In genomic region chr3:194265996-194266657, GRCh38 we compare ENCODE assay signal across 11 cellular contexts.
DNase-seq lines count a peak whose midpoint lies in the region; ATAC-seq and TF ChIP-seq lines count a peak whose summit lies in the region.
"Had no signal": no experiment of that assay in that cellular context is flagged by ENCODE, and none has a peak within 500 bp of the region (broad histone marks: within the 10 kb centered on the region; RNA-seq: fewer than 3 reads in every experiment).

No MANE protein-coding gene starts in this region.

- BruUV-seq in PC-3 (replicated peaks; lab: Mats Ljungman, UMichigan) (no TSS peak), PC-9 (replicated peaks; lab: Mats Ljungman, UMichigan) (no TSS peak)

- H3K36me3 ChIP-seq in BLaER1 treated with 17β-estradiol and CSF1 and Interleukin-3, amounts not matched to agents 10 nM and 100 nM, result no peaks in the 10 kb centered on the region
- H3K36me3 ChIP-seq in PC-3 (ENCODE audit: low read depth, low read length) (no peaks in the 10 kb centered on the region), osteoblast (ENCODE audit: insufficient read depth, low read length) (no peaks in the 10 kb centered on the region), PC-9 (ENCODE audit: low read depth) (no peaks in the 10 kb centered on the region)
- H3K36me3 ChIP-seq in effector memory CD4-positive, alpha-beta T cell (ENCODE audit: control insufficient read depth, insufficient read depth, low read length), result no peaks in the 10 kb centered on the region
- H3K36me3 ChIP-seq: WERI-Rb-1 had no signal

- H3K9ac ChIP-seq in BLaER1 treated with 17β-estradiol and CSF1 and Interleukin-3, amounts not matched to agents 10 nM and 100 nM, result no peak overlapping the region
- no peak overlapping the region for H3K9ac ChIP-seq in PC-3 (ENCODE audit: low read length)

- H3K79me2 ChIP-seq in PC-3 (ENCODE audit: low read length), result no peaks in the 10 kb centered on the region
- H3K79me2 ChIP-seq in osteoblast (ENCODE audit: insufficient read depth, low read length), result no peaks in the 10 kb centered on the region
- H3K79me2 ChIP-seq in PC-9 (ENCODE audit: low read depth), result no peaks in the 10 kb centered on the region

- intact Hi-C loops in PC-3 (cut with micrococcal nuclease), result no loop called here
- intact Hi-C loops in PC-9 (cut with micrococcal nuclease; ENCODE audit: unreplicated experiment), result no loop called here

- H3K9me3 ChIP-seq in BLaER1 treated with 17β-estradiol and CSF1 and Interleukin-3, amounts not matched to agents 10 nM and 100 nM (replicated peaks in 1 of 11), result no peaks in the 10 kb centered on the region
- H3K9me3 ChIP-seq in PC-3 (ENCODE audit: low read length) (no peaks in the 10 kb centered on the region), osteoblast (ENCODE audit: low read depth, low read length) (no peaks in the 10 kb centered on the region), PC-9 (ENCODE audit: insufficient read depth, low read depth) (no peaks in the 10 kb centered on the region)
- no peaks in the 10 kb centered on the region for H3K9me3 ChIP-seq in effector memory CD4-positive, alpha-beta T cell (ENCODE audit: control insufficient read depth, low read length)

- peaks cover 7 to 23% (median 14%) of the 10 kb centered on the region in 10 experiments; a peak in 19 of 20 replicates for H3K4me1 ChIP-seq in BLaER1 treated with 17β-estradiol and CSF1 and Interleukin-3, amounts not matched to agents 10 nM and 100 nM
- peaks cover 9% of the 10 kb centered on the region; the same call in 1 of the 2 replicates for H3K4me1 ChIP-seq in PC-3 (ENCODE audit: insufficient read depth, low read length)
- H3K4me1 ChIP-seq in osteoblast (ENCODE audit: insufficient read depth, low read length), result peaks cover 16% of the 10 kb centered on the region
- H3K4me1 ChIP-seq in effector memory CD4-positive, alpha-beta T cell (ENCODE audit: control insufficient read depth, insufficient read depth, low read length, poor library complexity, severe bottlenecking), result no peaks in the 10 kb centered on the region
- H3K4me1 ChIP-seq in PC-9 (replicated peaks; ENCODE audit: insufficient read depth), result peaks cover 40% of the 10 kb centered on the region

- peaks cover 0 to 15% (median 0%) of the 10 kb centered on the region in 11 experiments; a peak in 6 of 22 replicates for H3K27me3 ChIP-seq in BLaER1 treated with 17β-estradiol and CSF1 and Interleukin-3, amounts not matched to agents 10 nM and 100 nM
- H3K27me3 ChIP-seq in PC-3 (ENCODE audit: low read length), result no peaks in the 10 kb centered on the region
- peaks cover 11% of the 10 kb centered on the region for H3K27me3 ChIP-seq in osteoblast (ENCODE audit: insufficient read depth, low read length)
- H3K27me3 ChIP-seq in effector memory CD4-positive, alpha-beta T cell (replicated peaks; ENCODE audit: control insufficient read depth, insufficient read depth, low read length, poor library complexity, severe bottlenecking), result no peaks in the 10 kb centered on the region
- no peaks in the 10 kb centered on the region for H3K27me3 ChIP-seq in PC-9 (ENCODE audit: insufficient read depth, low read depth)

- H2AFZ ChIP-seq in PC-3 (ENCODE audit: low read length), result peak overlapping the region; percentile 75; the same call in 1 of the 2 replicates
- H2AFZ ChIP-seq in osteoblast (ENCODE audit: low read length), result peak overlapping the region; percentile 90
- H2AFZ ChIP-seq in PC-9, result no peak overlapping the region

- no peak overlapping the region for H3K27ac ChIP-seq in BLaER1 treated with 17β-estradiol and CSF1 and Interleukin-3, amounts not matched to agents 10 nM and 100 nM
- H3K27ac ChIP-seq in PC-3 (ENCODE audit: low read length) (no peak overlapping the region), epithelial cell of prostate (peak overlapping the region; percentile 1), osteoblast (ENCODE audit: low read depth, low read length) (peak overlapping the region; percentile 54), PC-9 (no peak overlapping the region)
- H3K27ac ChIP-seq in effector memory CD4-positive, alpha-beta T cell (ENCODE audit: insufficient read depth, low read length, poor library complexity, severe bottlenecking), result no peak overlapping the region
- H3K27ac ChIP-seq: WERI-Rb-1 had no signal

- H3F3A ChIP-seq in PC-3 (ENCODE audit: low read length, unreplicated experiment) (no peaks in the 10 kb centered on the region), PC-9 (ENCODE audit: insufficient read depth, low read depth) (peaks cover 28% of the 10 kb centered on the region)

- CTCF ChIA-PET in PC-3 (lab: Charles Lee), result interaction anchor here (1.3 kb wide), 1 partner anchor 50 kb away, joined by 7 read pairs; no protein-coding TSS in a partner anchor
- CTCF ChIA-PET in PC-9 (lab: Charles Lee), result interaction anchor here (0.6 kb wide), 1 partner anchor 798 kb away, joined by 5 read pairs; no protein-coding TSS in a partner anchor

- H3K9me2 ChIP-seq in PC-3 (replicated peaks; ENCODE audit: low read length) (no peaks in the 10 kb centered on the region), PC-9 (ENCODE audit: insufficient read depth) (no peaks in the 10 kb centered on the region)

- DNase-seq in PC-3 (no peak), epithelial cell of prostate (ENCODE audit: low read depth, low spot score) (no peak), osteoblast (ENCODE audit: insufficient read length, low spot score, missing footprints) (no peak), anterior cingulate cortex (lab: John Stamatoyannopoulos, UW) (no peak), PC-9 (no peak)
- no peak for DNase-seq in effector memory CD4-positive, alpha-beta T cell
- DNase-seq: activated T-cell treated with anti-CD3 and anti-CD28 coated beads, Interleukin-2, amount 50 U/mL, for 1 hour; SHP77 treated with DMSO at 0.1 percent for 48 hours; WERI-Rb-1 had no signal

- ATAC-seq in PC-3, result peak; percentile 31
- no peak for ATAC-seq in GM18511 (IDR thresholded peaks at IDR 0.05; ENCODE audit: unreplicated experiment)

- no peaks in the 10 kb centered on the region for H4K20me1 ChIP-seq in BLaER1 treated with 17β-estradiol and CSF1 and Interleukin-3, amounts not matched to agents 10 nM and 100 nM
- H4K20me1 ChIP-seq in PC-3 (ENCODE audit: low read length) (no peaks in the 10 kb centered on the region), osteoblast (ENCODE audit: insufficient read depth, low read length) (no peaks in the 10 kb centered on the region), PC-9 (ENCODE audit: insufficient read depth) (no peaks in the 10 kb centered on the region)

- POLR2A ChIA-PET in PC-3 (lab: Charles Lee; ENCODE audit: unreplicated experiment), result interaction anchor here (0.6 to 0.8 kb wide), 2 partner anchors 125 to 177 kb away, joined by 3 to 7 read pairs; no protein-coding TSS in a partner anchor
- POLR2A ChIA-PET in PC-9 (lab: Charles Lee; ENCODE audit: unreplicated experiment), result interaction anchor here (0.6 to 1.2 kb wide), 4 partner anchors 56 to 500 kb away, joined by 4 to 7 read pairs (median 6); no protein-coding TSS in a partner anchor

- no peak for TF ChIP-seq CTCF in PC-3 (conservative IDR thresholded peaks at IDR 0.05; ENCODE audit: low read depth, low read length)
- no peak for TF ChIP-seq CTCF in osteoblast (IDR thresholded peaks at IDR 0.05; ENCODE audit: extremely low read depth, low read depth, low read length)
- TF ChIP-seq CTCF in PC-9 (conservative IDR thresholded peaks at IDR 0.05), result no peak

- H3K4me2 ChIP-seq in BLaER1 treated with 17β-estradiol and CSF1 and Interleukin-3, amounts not matched to agents 10 nM and 100 nM, result peak overlapping the region in 9 of 11 experiments; percentile 19 to 57 (median 52); a peak in 12 of 22 replicates
- H3K4me2 ChIP-seq in PC-3 (ENCODE audit: low read length) (peak overlapping the region; percentile 78), osteoblast (ENCODE audit: insufficient read depth, low read length) (peak overlapping the region; percentile 73), PC-9 (no peak overlapping the region)

- no peak overlapping the region for H3K4me3 ChIP-seq in BLaER1 treated with 17β-estradiol and CSF1 and Interleukin-3, amounts not matched to agents 10 nM and 100 nM
- H3K4me3 ChIP-seq in PC-3 (ENCODE audit: low read length) (peak overlapping the region; percentile 42; the same call in 1 of the 2 replicates), osteoblast (ENCODE audit: insufficient read depth, low read length) (no peak overlapping the region), PC-9 (no peak overlapping the region)
- no peak overlapping the region for H3K4me3 ChIP-seq in effector memory CD4-positive, alpha-beta T cell (ENCODE audit: insufficient read depth, low read depth, low read length, poor library complexity, severe bottlenecking)

Comparison
In these comparisons a context has a peak if more than half of its experiments do, and no peak if none do; other contexts are left out.
1. H3K27ac ChIP-seq: peak in epithelial cell of prostate (single experiment) and osteoblast (single experiment); none in BLaER1 treated with 17β-estradiol and CSF1 and Interleukin-3, amounts not matched to agents 10 nM and 100 nM (0 of 11), PC-3 (single experiment), effector memory CD4-positive, alpha-beta T cell (single experiment) and PC-9 (single experiment).